Comparison of ENCODE assay signal across 14 cellular contexts in genomic region chr14:61887628-61888027, GRCh38.
DNase-seq lines count a peak whose midpoint lies in the region; ATAC-seq, FAIRE-seq and TF ChIP-seq lines count a peak whose summit lies in the region.
"Had no signal": no experiment of that assay in that cellular context is flagged by ENCODE, and none has a peak within 500 bp of the region (broad histone marks: within the 10 kb centered on the region; RNA-seq: fewer than 3 reads in every experiment).

No MANE protein-coding gene starts in this region.

- POLR2A ChIA-PET in GM12878 (lab: Charles Lee), result interaction anchor here (0.7 kb wide), 2 partner anchors 280 to 1139 kb away, joined by 3 to 4 read pairs; no protein-coding TSS in a partner anchor

- peaks cover 36 to 63% (median 52%) of the 10 kb centered on the region in 10 experiments for H3K4me1 ChIP-seq in BLaER1 treated with 17β-estradiol and CSF1 and Interleukin-3, amounts not matched to agents 10 nM and 100 nM
- H3K4me1 ChIP-seq in GM12878 (ENCODE audit: control insufficient read depth, insufficient read depth, low read length) (peaks cover 18% of the 10 kb centered on the region), upper lobe of left lung (no peaks in the 10 kb centered on the region)

- peak overlapping the region in 4 of 6 donors; percentile 7 to 88 (median 66) for H3K27ac Mint-ChIP-seq in naive B cell
- H3K27ac Mint-ChIP-seq in activated naive CD8-positive, alpha-beta T cell treated with anti-CD3 and anti-CD28 coated beads, Interleukin-2, amount 50 U/mL, for 24 hours, result no peak overlapping the region
- H3K27ac Mint-ChIP-seq: GM23338 had no signal

- CTCF ChIA-PET in GM12878 (lab: Yijun Ruan, JAX), result interaction anchor here (1.4 to 9.8 kb wide), 2 partner anchors 27 to 238 kb away, joined by 9 to 170 read pairs; no protein-coding TSS in a partner anchor

- TF ChIP-seq CTCF in GM12878 (IDR thresholded peaks at IDR 0.05 in 2 of 3, conservative IDR thresholded peaks at IDR 0.05 in 1 of 3; ENCODE audit: control insufficient read depth in 2 of 3, extremely low read depth in 1 of 3, insufficient read depth in 1 of 3, low read depth in 3 of 3, low read length in 3 of 3) (no peak), upper lobe of left lung (IDR thresholded peaks at IDR 0.05) (no peak)

- TF ChIP-seq POLR2A in GM12878 (IDR thresholded peaks at IDR 0.05; ENCODE audit: low read depth, low read length) (no peak), upper lobe of left lung (IDR thresholded peaks at IDR 0.05) (no peak)

- ATAC-seq in GM12878 (no peak), naive B cell (ENCODE audit: low read depth in 2 of 2) (no peak), HG02885 (IDR thresholded peaks at IDR 0.05; ENCODE audit: poor library complexity, unreplicated experiment) (no peak), upper lobe of left lung (ENCODE audit: low FRiP score in 2 of 2) (no peak), HG03520 (IDR thresholded peaks at IDR 0.05; ENCODE audit: unreplicated experiment) (no peak)
- ATAC-seq in activated naive CD8-positive, alpha-beta T cell treated with anti-CD3 and anti-CD28 coated beads, Interleukin-2, amount 50 U/mL, for 24 hours, result no peak
- ATAC-seq: GM23338 had no signal

- peaks cover 11 to 14% (median 13%) of the 10 kb centered on the region in 11 experiments; a peak in 21 of 22 replicates for H3K9me3 ChIP-seq in BLaER1 treated with 17β-estradiol and CSF1 and Interleukin-3, amounts not matched to agents 10 nM and 100 nM (replicated peaks in 1 of 11)
- H3K9me3 ChIP-seq in GM12878 (replicated peaks; ENCODE audit: control insufficient read depth, insufficient read depth, low read length), result no peaks in the 10 kb centered on the region; the same call in 2 of the 3 replicates
- no peaks in the 10 kb centered on the region for H3K9me3 ChIP-seq in upper lobe of left lung

- peaks cover 74 to 95% (median 81%) of the 10 kb centered on the region in 3 donors for H3K4me1 Mint-ChIP-seq in naive B cell
- peaks cover 25% of the 10 kb centered on the region for H3K4me1 Mint-ChIP-seq in activated naive CD8-positive, alpha-beta T cell treated with anti-CD3 and anti-CD28 coated beads, Interleukin-2, amount 50 U/mL, for 24 hours

- no peak for TF ChIP-seq RAD21 in GM12878 (IDR thresholded peaks at IDR 0.05; ENCODE audit: insufficient read depth, low read depth, low read length)

- H4K20me1 ChIP-seq in BLaER1 treated with 17β-estradiol and CSF1 and Interleukin-3, amounts not matched to agents 10 nM and 100 nM, result no peaks in the 10 kb centered on the region
- no peaks in the 10 kb centered on the region for H4K20me1 ChIP-seq in GM12878 (ENCODE audit: control insufficient read depth, insufficient read depth)

- H3K4me3 ChIP-seq in BLaER1 treated with 17β-estradiol and CSF1 and Interleukin-3, amounts not matched to agents 10 nM and 100 nM, result no peak overlapping the region
- H3K4me3 ChIP-seq in GM12878 (no peak overlapping the region), upper lobe of left lung (no peak overlapping the region)
- H3K4me3 ChIP-seq: GM23338 had no signal

- FAIRE-seq in GM12878 (lab: Jason Lieb, UNC), result no peak

- intact Hi-C loops in GM12878 (cut with micrococcal nuclease; ENCODE audit: unreplicated experiment), result no loop called here

- H2AFZ ChIP-seq in GM12878 (ENCODE audit: control insufficient read depth, low read depth, low read length), result no peak overlapping the region
- H2AFZ ChIP-seq: GM23338 had no signal

- H3K9ac ChIP-seq in BLaER1 treated with 17β-estradiol and CSF1 and Interleukin-3, amounts not matched to agents 10 nM and 100 nM, result no peak overlapping the region
- H3K9ac ChIP-seq in GM12878 (ENCODE audit: control insufficient read depth, insufficient read depth, low read length), result no peak overlapping the region

- SMC1A ChIA-PET in GM12878 (lab: Charles Lee; ENCODE audit: uncharacterized antibody, unreplicated experiment), result interaction anchor here (1.1 to 4.6 kb wide), 6 partner anchors 11 to 239 kb away, joined by 3 to 24 read pairs (median 6); no protein-coding TSS in a partner anchor

- no TSS peak for BruUV-seq in GM12878 (replicated peaks; lab: Mats Ljungman, UMichigan)

- TF ChIP-seq EP300 in GM12878 (IDR thresholded peaks at IDR 0.05; ENCODE audit: borderline replicate concordance in 1 of 2, control insufficient read depth in 1 of 2, low read depth in 2 of 2, low read length in 2 of 2) (no peak), upper lobe of left lung (IDR thresholded peaks at IDR 0.05) (no peak)

- H3K36me3 ChIP-seq in BLaER1 treated with 17β-estradiol and CSF1 and Interleukin-3, amounts not matched to agents 10 nM and 100 nM, result no peaks in the 10 kb centered on the region
- H3K36me3 ChIP-seq in GM12878 (ENCODE audit: control insufficient read depth in 2 of 2, insufficient read depth in 2 of 2, low read length in 1 of 2), result no peaks in the 10 kb centered on the region
- H3K36me3 ChIP-seq in upper lobe of left lung, result no peaks in the 10 kb centered on the region

- in situ Hi-C loops in GM12878 (cut with MboI), result no loop called here

- RAD21 ChIA-PET in GM12878 (lab: Charles Lee; ENCODE audit: unreplicated experiment), result interaction anchor here (1.1 to 8.9 kb wide), 3 partner anchors 15 to 238 kb away, joined by 3 to 122 read pairs (median 4); no protein-coding TSS in a partner anchor

- WGBS in GM12878 (ENCODE audit: insufficient coverage, insufficient replicate concordance, low lambda C conversion rate, missing lambda C conversion rate), result 50% methylated on average over 2 of the region's 2 CpGs
- 67 to 80% methylated on average over 2 of the region's 2 CpGs for WGBS in upper lobe of left lung, 2 donors

- H3K4me2 ChIP-seq in BLaER1 treated with 17β-estradiol and CSF1 and Interleukin-3, amounts not matched to agents 10 nM and 100 nM, result peak overlapping the region in 10 of 11 experiments; percentile 15 to 77 (median 50); a peak in 17 of 22 replicates
- H3K4me2 ChIP-seq in GM12878 (ENCODE audit: control insufficient read depth, insufficient read depth), result no peak overlapping the region
- H3K4me2 ChIP-seq: GM23338 had no signal

- H3K36me3 Mint-ChIP-seq in naive B cell, result no peaks in the 10 kb centered on the region
- no peaks in the 10 kb centered on the region for H3K36me3 Mint-ChIP-seq in activated naive CD8-positive, alpha-beta T cell treated with anti-CD3 and anti-CD28 coated beads, Interleukin-2, amount 50 U/mL, for 24 hours (ENCODE audit: low read depth)

- peaks cover 0 to 4% (median 0%) of the 10 kb centered on the region in 7 donors for H3K9me3 Mint-ChIP-seq in naive B cell
- H3K9me3 Mint-ChIP-seq in activated naive CD8-positive, alpha-beta T cell treated with anti-CD3 and anti-CD28 coated beads, Interleukin-2, amount 50 U/mL, for 24 hours, result no peaks in the 10 kb centered on the region

- no peaks in the 10 kb centered on the region for H3K27me3 Mint-ChIP-seq in naive B cell
- H3K27me3 Mint-ChIP-seq in activated naive CD8-positive, alpha-beta T cell treated with anti-CD3 and anti-CD28 coated beads, Interleukin-2, amount 50 U/mL, for 24 hours, result peaks cover 10% of the 10 kb centered on the region

- H3K4me3 Mint-ChIP-seq in naive B cell, result peak overlapping the region in 2 of 8 donors; percentile 36 to 37
- H3K4me3 Mint-ChIP-seq in activated naive CD8-positive, alpha-beta T cell treated with anti-CD3 and anti-CD28 coated beads, Interleukin-2, amount 50 U/mL, for 24 hours, result no peak overlapping the region
- H3K4me3 Mint-ChIP-seq: GM23338 had no signal

- no peak overlapping the region for H3K27ac ChIP-seq in BLaER1 treated with 17β-estradiol and CSF1 and Interleukin-3, amounts not matched to agents 10 nM and 100 nM
- H3K27ac ChIP-seq in GM12878 (ENCODE audit: control insufficient read depth, insufficient read depth) (no peak overlapping the region), upper lobe of left lung (no peak overlapping the region)

- no peaks in the 10 kb centered on the region for H3K27me3 ChIP-seq in BLaER1 treated with 17β-estradiol and CSF1 and Interleukin-3, amounts not matched to agents 10 nM and 100 nM
- H3K27me3 ChIP-seq in GM12878 (replicated peaks in 1 of 2; ENCODE audit: control insufficient read depth in 2 of 2, insufficient read depth in 2 of 2, low read length in 1 of 2) (no peaks in the 10 kb centered on the region), upper lobe of left lung (no peaks in the 10 kb centered on the region)

- DNase-seq in M059J (ENCODE audit: low read depth) (peak; percentile 18), GM12878 (ENCODE audit: low read depth, low spot score) (no peak), naive B cell (no peak), upper lobe of left lung (no peak)
- DNase-seq in activated naive CD8-positive, alpha-beta T cell treated with anti-CD3 and anti-CD28 coated beads, Interleukin-2, amount 50 U/mL, for 24 hours, result no peak
- DNase-seq: Kasumi-1, NCI-H1417 treated with DMSO at 0.1 percent for 48 hours, NCI-H2029 treated with DMSO at 0.1 percent for 48 hours, NCI-H510A treated with DMSO at 0.1 percent for 48 hours, RPMI8226 had no signal

- no peaks in the 10 kb centered on the region for H3K79me2 ChIP-seq in GM12878 (ENCODE audit: control insufficient read depth, insufficient read depth, low read length)

TF ChIP-seq in GM12878, 131 proteins besides CTCF, POLR2A, EP300 and RAD21:
- 0 out of 2 replicates have a peak, but pooled peaks have one; percentile 34 for TF ChIP-seq TCF7 (IDR thresholded peaks at IDR 0.05; ENCODE audit: borderline replicate concordance)
- peak; percentile 83 for TF ChIP-seq RUNX3 (IDR thresholded peaks at IDR 0.05; ENCODE audit: low read length)
- no peak for TF ChIP-seq TAF1 (IDR thresholded peaks at IDR 0.05; ENCODE audit: borderline replicate concordance, low read depth, low read length)
TF ChIP-seq in GM12878: peak in this region for 2.
